19 cellular contexts compared by ENCODE assay signal in genomic region chr6:46849361-46849690, GRCh38. TPM values are rescaled to one million over a fixed set of nuclear protein-coding genes. Genes with fewer than 3 reads are reported as not detected.
DNase-seq lines count a peak whose midpoint lies in the region; ATAC-seq and TF ChIP-seq lines count a peak whose summit lies in the region.
"Had no signal": no experiment of that assay in that cellular context is flagged by ENCODE, and none has a peak within 500 bp of the region (broad histone marks: within the 10 kb centered on the region; RNA-seq: fewer than 3 reads in every experiment).

No MANE protein-coding gene starts in this region.

- TF ChIP-seq RAD21 in neural cell (conservative IDR thresholded peaks at IDR 0.05) = no peak

- peak overlapping the region; percentile 38 for H3K4me3 ChIP-seq in neural cell (ENCODE audit: low read length)
- H3K4me3 ChIP-seq: ovary, Peyer's patch, tibial nerve had no signal

- H3K4me1 Mint-ChIP-seq in brain = peaks cover 27% of the 10 kb centered on the region

- H3K36me3 Mint-ChIP-seq in brain = no peaks in the 10 kb centered on the region
- H3K36me3 Mint-ChIP-seq: activated CD8-positive, alpha-beta memory T cell treated with anti-CD3 and anti-CD28 coated beads, Interleukin-2, amount 10 ng/mL, durations not matched to agents 7 days and 5 days; immature natural killer cell; naive B cell had no signal

- H3K9me3 Mint-ChIP-seq in brain = peaks cover 0 to 3% (median 0%) of the 10 kb centered on the region in 5 experiments
- H3K9me3 Mint-ChIP-seq: activated naive CD8-positive, alpha-beta T cell treated with anti-CD3 and anti-CD28 coated beads, Interleukin-2, amount 50 U/mL, for 24 hours; CD4-positive, alpha-beta T cell; naive B cell had no signal

- DNase-seq in ELR (ENCODE audit: low read depth) (peak; percentile 44), M059J (ENCODE audit: low read depth) (peak; percentile 91), NCI-H146 (lab: John Stamatoyannopoulos, UW) (no peak), 8988T (no peak)

- no peaks in the 10 kb centered on the region for H3K9me3 ChIP-seq in neural cell (ENCODE audit: low read length)
- H3K9me3 ChIP-seq: heart left ventricle, lower lobe of right lung, ovary, Peyer's patch, tibial nerve had no signal

- no peak overlapping the region for H2AFZ ChIP-seq in neural cell (ENCODE audit: low read depth, low read length)

- H4K20me1 ChIP-seq in neural cell (ENCODE audit: insufficient read depth) = no peaks in the 10 kb centered on the region

- H3K4me2 ChIP-seq in neural cell (ENCODE audit: low read length) = no peak overlapping the region

- TF ChIP-seq EP300 in neural cell (conservative IDR thresholded peaks at IDR 0.05; ENCODE audit: poor library complexity, severe bottlenecking) = no peak

- H3K27me3 Mint-ChIP-seq in brain = peaks cover 31% of the 10 kb centered on the region

- TF ChIP-seq CTCF in brain (conservative IDR thresholded peaks at IDR 0.05) (no peak), neural cell (IDR thresholded peaks at IDR 0.05; ENCODE audit: poor library complexity, severe bottlenecking) (no peak)

- no peaks in the 10 kb centered on the region for H3K79me2 ChIP-seq in neural cell (replicated peaks; ENCODE audit: insufficient read depth, low read length)

- ATAC-seq in GM18858 (IDR thresholded peaks at IDR 0.05; ENCODE audit: unreplicated experiment) = no peak
- no peak for ATAC-seq in HG03571 (IDR thresholded peaks at IDR 0.05; ENCODE audit: unreplicated experiment)

- H3K9ac ChIP-seq in neural cell (ENCODE audit: low read length) = no peak overlapping the region

- H3K27ac ChIP-seq in neural cell (ENCODE audit: low read length) = no peak overlapping the region
- H3K27ac ChIP-seq: heart left ventricle, lower lobe of right lung, ovary, tibial nerve had no signal

- H3K27me3 ChIP-seq in neural cell (ENCODE audit: insufficient read depth, low read depth, low read length) = no peaks in the 10 kb centered on the region
- H3K27me3 ChIP-seq: heart left ventricle, ovary, Peyer's patch, tibial nerve had no signal

- H3K36me3 ChIP-seq in neural cell (ENCODE audit: insufficient read depth, low read length) = no peaks in the 10 kb centered on the region
- H3K36me3 ChIP-seq: ovary, Peyer's patch, tibial nerve had no signal

- H3K4me3 Mint-ChIP-seq in brain = peak overlapping the region in 3 of 5 experiments; percentile 68 to 77 (median 73)
- H3K4me3 Mint-ChIP-seq: CD4-positive, alpha-beta T cell had no signal

- no peak overlapping the region for H3K27ac Mint-ChIP-seq in brain
- H3K27ac Mint-ChIP-seq: activated CD8-positive, alpha-beta memory T cell treated with anti-CD3 and anti-CD28 coated beads, Interleukin-2, amount 10 ng/mL, durations not matched to agents 7 days and 5 days; activated naive CD8-positive, alpha-beta T cell treated with anti-CD3 and anti-CD28 coated beads, Interleukin-2, amount 50 U/mL, for 24 hours; CD4-positive, alpha-beta T cell; immature natural killer cell; naive B cell had no signal

- H3K9me2 ChIP-seq in neural cell (ENCODE audit: insufficient read depth, low read length) = no peaks in the 10 kb centered on the region

- H3F3A ChIP-seq in neural cell (ENCODE audit: insufficient read depth, low read length, poor library complexity, severe bottlenecking) = no peaks in the 10 kb centered on the region

TF ChIP-seq in neural cell, 6 proteins besides CTCF, POLR2A, EP300 and RAD21:
- TF ChIP-seq EZH2 (IDR thresholded peaks at IDR 0.05; ENCODE audit: borderline replicate concordance, insufficient read depth, low read length, poor library complexity, severe bottlenecking) (no peak), REST (IDR thresholded peaks at IDR 0.05; ENCODE audit: borderline replicate concordance) (no peak), SMC3 (conservative IDR thresholded peaks at IDR 0.05; ENCODE audit: poor library complexity) (no peak), MXI1 (conservative IDR thresholded peaks at IDR 0.05; ENCODE audit: poor library complexity, severe bottlenecking) (no peak), TAF1 (IDR thresholded peaks at IDR 0.05; ENCODE audit: low read depth) (no peak), POLR2AphosphoS5 (IDR thresholded peaks at IDR 0.05) (no peak)

RNA-seq across cellular contexts. Expression of gene MEP1A, which starts 56.1 kb away (rescaled TPM):
- total RNA-seq in M059J (2014; rRNA removed; shearing (Covaris generic)) = not detected in 2 replicates
- polyA plus RNA-seq in brain (ENCODE audit: insufficient read depth, low read depth, low replicate concordance) (not detected), neural cell (not detected in 2 replicates)
- not detected in 2 replicates for polyA minus RNA-seq in neural cell
- total RNA-seq: activated CD8-positive, alpha-beta memory T cell treated with anti-CD3 and anti-CD28 coated beads, Interleukin-2, amount 10 ng/mL, durations not matched to agents 7 days and 5 days; CD4-positive, alpha-beta T cell; heart left ventricle; HT1080; tibial nerve had no signal
- polyA plus RNA-seq: heart left ventricle, immature natural killer cell had no signal

Comparison
In these comparisons a context has a peak if more than half of its experiments do, and no peak if none do; other contexts are left out.
1. DNase-seq: peak in ELR (single experiment) and M059J (single experiment); none in NCI-H146 (single experiment) and 8988T (single experiment).